In the genomic region with DNA sequence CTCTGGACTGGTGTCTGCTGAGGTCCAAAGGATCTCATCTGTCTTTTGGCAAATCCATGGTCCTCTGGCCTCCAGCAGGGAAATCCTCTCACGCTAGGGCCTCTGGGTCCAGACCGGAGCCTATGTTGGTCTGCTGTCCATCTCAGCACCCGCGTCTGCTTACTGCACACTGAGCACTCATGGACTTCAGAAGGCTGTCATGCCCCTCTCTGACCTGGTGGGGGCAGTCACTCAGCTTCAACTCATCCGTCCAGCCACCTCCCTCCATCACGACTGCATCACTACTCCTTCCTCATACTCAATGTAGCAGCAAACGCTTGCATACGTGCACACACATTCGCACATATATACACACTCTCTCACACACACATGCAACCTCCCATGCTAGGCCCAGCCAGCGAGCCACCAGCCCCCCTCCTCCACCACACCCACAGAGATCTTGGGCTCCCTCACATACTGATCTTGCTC, we compare ENCODE assay signal across 8 cellular contexts. TPM values are rescaled to one million over a fixed set of nuclear protein-coding genes. Genes with fewer than 3 reads are reported as not detected.
DNase-seq lines count a peak whose midpoint lies in the region; ATAC-seq and TF ChIP-seq lines count a peak whose summit lies in the region.

No MANE protein-coding gene starts in this region.

- peak overlapping the region; percentile 53; the same call in 1 of the 2 replicates for H2AFZ ChIP-seq in OCI-LY3 (ENCODE audit: low read depth, low read length)

- no peaks in the 10 kb centered on the region for H3K27me3 Mint-ChIP-seq in CD4-positive, alpha-beta T cell

- CTCF ChIA-PET in CD4-positive, alpha-beta T cell (lab: Charles Lee), result interaction anchor here (0.6 to 0.9 kb wide), 2 partner anchors 92 to 299 kb away, joined by 3 to 5 read pairs; no protein-coding TSS in a partner anchor

- H3K4me1 Mint-ChIP-seq in CD4-positive, alpha-beta T cell (ENCODE audit: low read depth), result no peaks in the 10 kb centered on the region

- H3K36me3 ChIP-seq in OCI-LY3 (replicated peaks; ENCODE audit: low read depth, low read length) (no peaks in the 10 kb centered on the region), adrenal gland (replicated peaks in 1 of 2) (no peaks in the 10 kb centered on the region)

- H3K79me2 ChIP-seq in OCI-LY3 (ENCODE audit: low read length), result no peaks in the 10 kb centered on the region

- ATAC-seq in CD4-positive, alpha-beta T cell (ENCODE audit: poor library complexity), result peak; percentile 82
- ATAC-seq in GM18873 (IDR thresholded peaks at IDR 0.05; ENCODE audit: low FRiP score, unreplicated experiment) (peak; percentile 90), HG02981 (IDR thresholded peaks at IDR 0.05; ENCODE audit: unreplicated experiment) (peak; percentile 95)

- H3K9me3 ChIP-seq in CD4-positive, alpha-beta T cell (ENCODE audit: control insufficient read depth, low read length), result no peaks in the 10 kb centered on the region
- H3K9me3 ChIP-seq in OCI-LY3 (ENCODE audit: insufficient read depth, low read length) (no peaks in the 10 kb centered on the region), adrenal gland (replicated peaks in 1 of 3) (no peaks in the 10 kb centered on the region)

- peak overlapping the region; percentile 51 for H3K4me2 ChIP-seq in OCI-LY3 (ENCODE audit: low read length)

- H3K4me1 ChIP-seq in OCI-LY3 (ENCODE audit: low read length) (no peaks in the 10 kb centered on the region), adrenal gland (replicated peaks in 1 of 2) (no peaks in the 10 kb centered on the region)

- intact Hi-C loops in CD4-positive, alpha-beta T cell (cut with DNase I, micrococcal nuclease), result loop anchor here in 1 of 2 experiments (5.0 kb wide), 1 partner anchor 90 kb away; no protein-coding TSS in a partner anchor
- intact Hi-C loops in adrenal gland (cut with DNase I), result no loop called here
- intact Hi-C loops in posterior vena cava (cut with DNase I), result no loop called here

- H3K36me3 Mint-ChIP-seq in CD4-positive, alpha-beta T cell (ENCODE audit: low read depth), result no peaks in the 10 kb centered on the region

- no peak overlapping the region for H3K4me3 Mint-ChIP-seq in CD4-positive, alpha-beta T cell

- DNase-seq in CD4-positive, alpha-beta T cell, result peak in 3 of 10 experiments; percentile 7 to 21 (median 12)
- DNase-seq in adrenal gland, result peak in 4 of 7 donors; percentile 13 to 62 (median 33)
- peak; percentile 55 to 82 for DNase-seq in lung microvascular endothelial cell (ENCODE audit: low read depth in 2 of 2)
- DNase-seq in posterior vena cava (ENCODE audit: low spot score), result no peak
- DNase-seq in DMS153 treated with DMSO at 0.1 percent for 48 hours (lab: John Stamatoyannopoulos, UW; ENCODE audit: unreplicated experiment), result no peak

- POLR2A ChIA-PET in CD4-positive, alpha-beta T cell (lab: Charles Lee), result no interaction called here

- no peaks in the 10 kb centered on the region for H3K9me3 Mint-ChIP-seq in CD4-positive, alpha-beta T cell

- no peaks in the 10 kb centered on the region for H4K20me1 ChIP-seq in OCI-LY3 (ENCODE audit: insufficient read depth, low read length)

- no peak for TF ChIP-seq POLR2A in adrenal gland (IDR thresholded peaks at IDR 0.05)

- H3K9ac ChIP-seq in OCI-LY3 (ENCODE audit: low read length), result no peak overlapping the region

- peak; percentile 12 for TF ChIP-seq CTCF in CD4-positive, alpha-beta T cell (IDR thresholded peaks at IDR 0.05)
- TF ChIP-seq CTCF in OCI-LY3 (IDR thresholded peaks at IDR 0.05; ENCODE audit: low read depth, low read length) (peak; percentile 50), adrenal gland (IDR thresholded peaks at IDR 0.05) (peak in 4 of 6 experiments; percentile 14 to 33 (median 21))

- no peaks in the 10 kb centered on the region for H3K27me3 ChIP-seq in CD4-positive, alpha-beta T cell (ENCODE audit: control insufficient read depth, insufficient read depth, low read length)
- H3K27me3 ChIP-seq in OCI-LY3 (ENCODE audit: low read depth, low read length) (no peaks in the 10 kb centered on the region), adrenal gland (no peaks in the 10 kb centered on the region)

- peak overlapping the region; percentile 20; the same call in 1 of the 2 replicates for H3K4me3 ChIP-seq in OCI-LY3 (ENCODE audit: low read length)
- H3K4me3 ChIP-seq in adrenal gland, result no peak overlapping the region

- 65 to 74% (median 69%) methylated on average over 10 of the region's 10 CpGs for WGBS in adrenal gland, 4 donors

- H3K27ac Mint-ChIP-seq in CD4-positive, alpha-beta T cell, result no peak overlapping the region

- H3K27ac ChIP-seq in CD4-positive, alpha-beta T cell (ENCODE audit: low read depth, low read length), result no peak overlapping the region
- H3K27ac ChIP-seq in OCI-LY3 (ENCODE audit: low read length), result no peak overlapping the region
- no peak overlapping the region for H3K27ac ChIP-seq in adrenal gland

RNA-seq across cellular contexts. Expression of a gene that starts 33.3 kb away (rescaled TPM):
- under 1 TPM; 0.47 to 0.49 TPM for total RNA-seq in CD4-positive, alpha-beta T cell
- total RNA-seq in adrenal gland (under 1 TPM in 6 of 8 donors, not detected in 2; 0.44 to 0.83 (median 0.79) TPM), lung microvascular endothelial cell (0.22 and 0.40 TPM in 2 replicates), posterior vena cava (1 to 10 TPM in 1 of 2 donors, under 1 TPM in 1; 0.93 to 1.7 TPM)
- under 1 TPM; 0.17 to 0.48 (median 0.42) TPM for polyA plus RNA-seq in adrenal gland

Comparison
In these comparisons a context has a peak if more than half of its experiments do, and no peak if none do; other contexts are left out.
1. DNase-seq: peak in adrenal gland (4 of 7) and lung microvascular endothelial cell (2 of 2); none in posterior vena cava (single experiment) and DMS153 treated with DMSO at 0.1 percent for 48 hours (single experiment).
2. Peak in every context shown above with its lines, with median percentiles within 50 percentile points of each other: ATAC-seq and CTCF ChIP-seq.